8 cellular contexts compared by ENCODE assay signal in genomic region chr15:84142888-84143337, GRCh38.
A peak's percentile ranks its signal among the peaks of the same experiment; 100 is the strongest.
DNase-seq lines count a peak whose midpoint lies in the region; ATAC-seq, FAIRE-seq and TF ChIP-seq lines count a peak whose summit lies in the region.

No MANE protein-coding gene starts in this region.

- ATAC-seq in GM18520 (IDR thresholded peaks at IDR 0.05; ENCODE audit: unreplicated experiment) = peak; percentile 80
- peak; percentile 89 for ATAC-seq in HG03060 (IDR thresholded peaks at IDR 0.05; ENCODE audit: low read depth, unreplicated experiment)
- peak; percentile 94 for ATAC-seq in activated CD4-positive, CD25-positive, alpha-beta regulatory T cell treated with anti-CD3 and anti-CD28 coated beads, Interleukin-2, amount 50 U/mL, for 24 hours
- peak; percentile 100 for ATAC-seq in HepG2

- H3K36me3 ChIP-seq in HepG2 (replicated peaks in 1 of 2; ENCODE audit: control insufficient read depth in 1 of 2, insufficient read depth in 2 of 2, low read length in 2 of 2) = no peaks in the 10 kb centered on the region

- H3K9me3 ChIP-seq in HepG2 (ENCODE audit: low read length) = no peaks in the 10 kb centered on the region

- no peaks in the 10 kb centered on the region for H4K20me1 ChIP-seq in HepG2 (ENCODE audit: insufficient read depth, low read length)

- intact Hi-C loops in HepG2 (cut with micrococcal nuclease; ENCODE audit: unreplicated experiment) = no loop called here

- H3K4me2 ChIP-seq in HepG2 (ENCODE audit: low read depth, low read length) = peak overlapping the region; percentile 61

- peak; percentile 46; the same call in 1 of the 2 replicates for TF ChIP-seq RAD21 in HepG2 (CRISPR knock-in tag; IDR thresholded peaks at IDR 0.05)

- H3K9ac ChIP-seq in HepG2 (ENCODE audit: insufficient read depth, low read depth, low read length) = no peak overlapping the region

- CTCF ChIA-PET in HepG2 (lab: Yijun Ruan, JAX; ENCODE audit: low intra/inter-chr PET ratio, low total read pairs) = no interaction called here

- TF ChIP-seq POLR2A in HepG2 (IDR thresholded peaks at IDR 0.05; ENCODE audit: insufficient read depth in 1 of 2, low read depth in 2 of 2, low read length in 2 of 2) = no peak

- H3K27me3 ChIP-seq in HepG2 (ENCODE audit: control insufficient read depth in 1 of 2, insufficient read depth in 2 of 2, low read length in 2 of 2) = no peaks in the 10 kb centered on the region; a peak in 1 of 5 replicates

- H3K79me2 ChIP-seq in HepG2 (ENCODE audit: insufficient read depth, low read length) = no peaks in the 10 kb centered on the region

- BruUV-seq in HepG2 (replicated peaks; lab: Mats Ljungman, UMichigan) = no TSS peak

- in situ Hi-C loops in HepG2 (cut with HindIII; ENCODE audit: extremely low pct_ligation_motif_present, low pct_unique_long_range_greater_than_20kb) = no loop called here

- FAIRE-seq in HepG2 (lab: Jason Lieb, UNC) = peak; percentile 67

- TF ChIP-seq EP300 in HepG2 (IDR thresholded peaks at IDR 0.05; ENCODE audit: low read depth in 2 of 2, low read length in 2 of 2) = no peak
- no peak for TF ChIP-seq EP300 in HepG2 (CRISPR knock-in tag; IDR thresholded peaks at IDR 0.05; ENCODE audit: borderline replicate concordance)

- no peak overlapping the region for H3K27ac ChIP-seq in HepG2 (ENCODE audit: extremely low read length, insufficient read depth, low read length)

- POLR2A ChIA-PET in HepG2 (lab: Yijun Ruan, JAX) = no interaction called here

- H3K4me3 ChIP-seq in AG10803 (ENCODE audit: low read length) (no peak overlapping the region), HepG2 (replicated peaks in 1 of 3; ENCODE audit: insufficient read depth in 1 of 3, low read depth in 2 of 3, low read length in 3 of 3) (no peak overlapping the region)

- TF ChIP-seq CTCF in AG10803 (conservative IDR thresholded peaks at IDR 0.05; ENCODE audit: low read length) (peak; percentile 85), HepG2 (CRISPR knock-in tag; IDR thresholded peaks at IDR 0.05) (peak; percentile 88)

- DNase-seq in AG10803 (ENCODE audit: low read depth) (peak; percentile 76), NCI-H2227 (lab: John Stamatoyannopoulos, UW; ENCODE audit: unreplicated experiment) (peak; percentile 80), cerebellum (ENCODE audit: low spot score) (peak; percentile 1), HepG2 (ENCODE audit: low spot score) (peak; percentile 75)
- peak; percentile 31 to 60 (median 52) for DNase-seq in stimulated activated CD4-positive, alpha-beta T cell treated with anti-CD3 and anti-CD28 coated beads, TNF-alpha, amount 100 ng/mL, for 4 hours (ENCODE audit: low read depth in 3 of 3)

- WGBS in HepG2 (ENCODE audit: low lambda C conversion rate) = 0% methylated on average over 6 of the region's 7 CpGs

- H3K4me1 ChIP-seq in HepG2 (ENCODE audit: insufficient read depth, low read length) = no peaks in the 10 kb centered on the region

- H2AFZ ChIP-seq in HepG2 (ENCODE audit: low read length) = no peak overlapping the region

TF ChIP-seq in HepG2, 621 proteins besides CTCF, POLR2A, EP300 and RAD21 (continues in another document):
- TF ChIP-seq MYC (CRISPR knock-in tag; IDR thresholded peaks at IDR 0.05; ENCODE audit: borderline replicate concordance) (no peak), CEBPG (CRISPR knock-in tag; IDR thresholded peaks at IDR 0.05) (0 out of 2 replicates have a peak, but pooled peaks have one; percentile 40), TEF (CRISPR knock-in tag; IDR thresholded peaks at IDR 0.05) (no peak), ZFX (CRISPR knock-in tag; IDR thresholded peaks at IDR 0.05; ENCODE audit: low read depth) (no peak), ERF (CRISPR knock-in tag; IDR thresholded peaks at IDR 0.05) (peak; percentile 25; the same call in 1 of the 2 replicates), ZNF510 (CRISPR knock-in tag; IDR thresholded peaks at IDR 0.05; ENCODE audit: low read depth) (no peak), CREB3 (CRISPR knock-in tag; IDR thresholded peaks at IDR 0.05) (no peak), PHF21A (CRISPR knock-in tag; IDR thresholded peaks at IDR 0.05) (no peak), NR2F1 (CRISPR knock-in tag; IDR thresholded peaks at IDR 0.05) (no peak), NFKB2 (CRISPR knock-in tag; IDR thresholded peaks at IDR 0.05; ENCODE audit: borderline replicate concordance) (no peak), SMARCC2 (IDR thresholded peaks at IDR 0.05) (no peak), ZNF639 (CRISPR knock-in tag; conservative IDR thresholded peaks at IDR 0.05) (no peak), ZKSCAN8 (CRISPR knock-in tag; IDR thresholded peaks at IDR 0.05; ENCODE audit: borderline replicate concordance) (no peak), NPAS2 (CRISPR knock-in tag; IDR thresholded peaks at IDR 0.05; ENCODE audit: borderline replicate concordance) (no peak), ZNF282 (IDR thresholded peaks at IDR 0.05; ENCODE audit: partially characterized antibody) (no peak), ISL2 (CRISPR knock-in tag; IDR thresholded peaks at IDR 0.05) (no peak), EEA1 (CRISPR knock-in tag; IDR thresholded peaks at IDR 0.05; ENCODE audit: borderline replicate concordance) (no peak), HNRNPLL (IDR thresholded peaks at IDR 0.05; ENCODE audit: low read depth, low read length, poor library complexity, severe bottlenecking) (no peak), ZBTB2 (CRISPR knock-in tag; IDR thresholded peaks at IDR 0.05; ENCODE audit: low read depth) (no peak), ZMYM4 (CRISPR knock-in tag; IDR thresholded peaks at IDR 0.05) (0 out of 2 replicates have a peak, but pooled peaks have one; percentile 37), FOXC1 (CRISPR knock-in tag; IDR thresholded peaks at IDR 0.05; ENCODE audit: borderline replicate concordance) (0 out of 2 replicates have a peak, but pooled peaks have one; percentile 27), HNRNPL (IDR thresholded peaks at IDR 0.05; ENCODE audit: low read depth, low read length) (no peak), ZNF776 (CRISPR knock-in tag; IDR thresholded peaks at IDR 0.05) (no peak), TFDP1 (CRISPR knock-in tag; IDR thresholded peaks at IDR 0.05; ENCODE audit: borderline replicate concordance) (peak; percentile 16; the same call in 1 of the 2 replicates), CEBPB (IDR thresholded peaks at IDR 0.05; ENCODE audit: borderline replicate concordance, low read depth, low read length) (no peak), ZBTB26 (CRISPR knock-in tag; IDR thresholded peaks at IDR 0.05; ENCODE audit: borderline replicate concordance) (no peak)

Comparison
In these comparisons a context has a peak if more than half of its experiments do, and no peak if none do; other contexts are left out.
1. DNase-seq: peak in every context shown above with its lines; median percentile 80 in NCI-H2227; 76 in AG10803; 75 in HepG2; 52 in stimulated activated CD4-positive, alpha-beta T cell treated with anti-CD3 and anti-CD28 coated beads, TNF-alpha, amount 100 ng/mL, for 4 hours; 1 in cerebellum.